Comparison of ENCODE assay signal across 1 cellular context in the genomic region with DNA sequence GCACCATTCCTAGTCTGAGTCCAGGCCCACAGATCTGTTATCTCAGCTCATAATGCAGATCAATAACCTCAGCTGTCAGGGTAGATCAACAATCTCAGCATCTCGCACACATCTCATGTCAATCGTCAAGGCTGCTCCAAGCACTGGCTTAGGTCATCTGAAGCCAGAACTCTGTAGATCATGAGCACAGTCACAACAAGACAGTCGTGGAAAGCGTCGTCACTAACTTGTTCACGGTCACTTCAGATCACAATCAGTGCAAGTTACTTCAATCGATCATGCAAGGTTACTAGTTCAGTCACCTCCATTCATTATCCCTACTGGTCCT.
TF ChIP-seq lines count a peak whose summit lies in the region.

No MANE protein-coding gene starts in this region.

TF ChIP-seq in GM12878, 131 proteins besides CTCF, POLR2A, EP300 and RAD21 (continued from another document):
- TF ChIP-seq, protein P1, sequence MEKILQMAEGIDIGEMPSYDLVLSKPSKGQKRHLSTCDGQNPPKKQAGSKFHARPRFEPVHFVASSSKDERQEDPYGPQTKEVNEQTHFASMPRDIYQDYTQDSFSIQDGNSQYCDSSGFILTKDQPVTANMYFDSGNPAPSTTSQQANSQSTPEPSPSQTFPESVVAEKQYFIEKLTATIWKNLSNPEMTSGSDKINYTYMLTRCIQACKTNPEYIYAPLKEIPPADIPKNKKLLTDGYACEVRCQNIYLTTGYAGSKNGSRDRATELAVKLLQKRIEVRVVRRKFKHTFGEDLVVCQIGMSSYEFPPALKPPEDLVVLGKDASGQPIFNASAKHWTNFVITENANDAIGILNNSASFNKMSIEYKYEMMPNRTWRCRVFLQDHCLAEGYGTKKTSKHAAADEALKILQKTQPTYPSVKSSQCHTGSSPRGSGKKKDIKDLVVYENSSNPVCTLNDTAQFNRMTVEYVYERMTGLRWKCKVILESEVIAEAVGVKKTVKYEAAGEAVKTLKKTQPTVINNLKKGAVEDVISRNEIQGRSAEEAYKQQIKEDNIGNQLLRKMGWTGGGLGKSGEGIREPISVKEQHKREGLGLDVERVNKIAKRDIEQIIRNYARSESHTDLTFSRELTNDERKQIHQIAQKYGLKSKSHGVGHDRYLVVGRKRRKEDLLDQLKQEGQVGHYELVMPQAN (conservative IDR thresholded peaks at IDR 0.05) = 0 out of 2 replicates have a peak, but pooled peaks have one; percentile 3
- TF ChIP-seq CREB1 (IDR thresholded peaks at IDR 0.05; ENCODE audit: low read depth) = no peak
- TF ChIP-seq LARP7 (IDR thresholded peaks at IDR 0.05) = 0 out of 2 replicates have a peak, but pooled peaks have one; percentile 39
- no peak for TF ChIP-seq ZNF384 (IDR thresholded peaks at IDR 0.05; ENCODE audit: borderline replicate concordance, low read depth, low read length)
- TF ChIP-seq MLLT1 (IDR thresholded peaks at IDR 0.05) = peak; percentile 83
